1 cellular context compared by ENCODE assay signal in the genomic region with DNA sequence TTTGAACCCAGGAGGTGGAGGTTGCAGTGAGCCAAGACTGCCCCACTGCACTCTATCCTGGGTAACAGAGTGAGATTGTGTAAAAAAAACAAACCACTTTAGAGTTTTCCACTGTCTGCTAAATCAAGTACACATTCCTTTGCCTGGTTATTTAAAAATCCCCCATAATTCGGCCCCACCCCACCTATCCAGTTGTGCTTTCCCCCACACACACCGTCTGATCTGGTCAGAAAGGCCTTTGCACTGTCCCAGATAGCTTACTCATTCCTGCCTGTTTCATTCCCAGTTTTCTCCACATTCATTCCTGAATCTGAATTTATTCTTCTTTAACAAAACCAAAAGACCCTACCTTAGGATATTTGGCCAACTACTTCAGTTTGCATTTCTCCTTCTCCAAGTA.
TF ChIP-seq lines count a peak whose summit lies in the region.

No MANE protein-coding gene starts in this region.

TF ChIP-seq in SK-N-SH, 30 proteins besides CTCF, POLR2A, EP300 and RAD21 (continued from another document):
- TF ChIP-seq POLR2AphosphoS5 (IDR thresholded peaks at IDR 0.05; ENCODE audit: low read depth, low read length): no peak
- TF ChIP-seq, protein P1, sequence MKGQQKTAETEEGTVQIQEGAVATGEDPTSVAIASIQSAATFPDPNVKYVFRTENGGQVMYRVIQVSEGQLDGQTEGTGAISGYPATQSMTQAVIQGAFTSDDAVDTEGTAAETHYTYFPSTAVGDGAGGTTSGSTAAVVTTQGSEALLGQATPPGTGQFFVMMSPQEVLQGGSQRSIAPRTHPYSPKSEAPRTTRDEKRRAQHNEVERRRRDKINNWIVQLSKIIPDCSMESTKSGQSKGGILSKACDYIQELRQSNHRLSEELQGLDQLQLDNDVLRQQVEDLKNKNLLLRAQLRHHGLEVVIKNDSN (IDR thresholded peaks at IDR 0.05; ENCODE audit: borderline replicate concordance, low read depth): no peak
